9 cellular contexts compared by ENCODE assay signal in genomic region chr5:34854459-34855174, GRCh38. TPM values are rescaled to one million over a fixed set of nuclear protein-coding genes. Genes with fewer than 3 reads are reported as not detected.
DNase-seq lines count a peak whose midpoint lies in the region; ATAC-seq and TF ChIP-seq lines count a peak whose summit lies in the region.
"Had no signal": no experiment of that assay in that cellular context is flagged by ENCODE, and none has a peak within 500 bp of the region (broad histone marks: within the 10 kb centered on the region; RNA-seq: fewer than 3 reads in every experiment).

No MANE protein-coding gene starts in this region.

- H3K4me1 Mint-ChIP-seq in CD8-positive, alpha-beta memory T cell = no peaks in the 10 kb centered on the region
- H3K4me1 Mint-ChIP-seq: stimulated activated naive CD8-positive, alpha-beta T cell treated with anti-CD3 and anti-CD28 coated beads, Interleukin-15, amount 100 ng/mL, for 72 hours had no signal

- intact Hi-C loops in left ventricle myocardium inferior (cut with micrococcal nuclease) (no loop called here), esophagus squamous epithelium (cut with DNase I) (no loop called here)

- CTCF ChIA-PET in HEK293T (lab: Yijun Ruan, JAX) = interaction anchor here (0.6 kb wide), 1 partner anchor 43 kb away, joined by 3 read pairs; no protein-coding TSS in a partner anchor
- CTCF ChIA-PET in CD8-positive, alpha-beta memory T cell (lab: Charles Lee) = no interaction called here

- no peaks in the 10 kb centered on the region for H3K27me3 ChIP-seq in left ventricle myocardium inferior (ENCODE audit: low read depth)
- no peaks in the 10 kb centered on the region for H3K27me3 ChIP-seq in esophagus squamous epithelium
- no peaks in the 10 kb centered on the region for H3K27me3 ChIP-seq in CD8-positive, alpha-beta memory T cell (ENCODE audit: insufficient read depth, low read length, poor library complexity, severe bottlenecking)

- H3K27ac ChIP-seq in left ventricle myocardium inferior (replicated peaks) (no peak overlapping the region), esophagus squamous epithelium (no peak overlapping the region)
- no peak overlapping the region for H3K27ac ChIP-seq in CD8-positive, alpha-beta memory T cell (ENCODE audit: low read depth, low read length)

- peaks cover 5 to 11% of the 10 kb centered on the region in 2 donors for H3K27me3 Mint-ChIP-seq in CD8-positive, alpha-beta memory T cell
- H3K27me3 Mint-ChIP-seq: stimulated activated naive CD8-positive, alpha-beta T cell treated with anti-CD3 and anti-CD28 coated beads, Interleukin-15, amount 100 ng/mL, for 72 hours had no signal

- peak; percentile 98 for ATAC-seq in GM18502 (IDR thresholded peaks at IDR 0.05; ENCODE audit: poor library complexity, unreplicated experiment)
- ATAC-seq: stimulated activated naive CD8-positive, alpha-beta T cell treated with anti-CD3 and anti-CD28 coated beads, Interleukin-15, amount 100 ng/mL, for 72 hours had no signal

- H3K4me3 Mint-ChIP-seq in CD8-positive, alpha-beta memory T cell = no peak overlapping the region
- H3K4me3 Mint-ChIP-seq: stimulated activated naive CD8-positive, alpha-beta T cell treated with anti-CD3 and anti-CD28 coated beads, Interleukin-15, amount 100 ng/mL, for 72 hours had no signal

- TF ChIP-seq POLR2A in esophagus squamous epithelium (IDR thresholded peaks at IDR 0.05) = no peak

- no peaks in the 10 kb centered on the region for H3K9me3 Mint-ChIP-seq in CD8-positive, alpha-beta memory T cell

- no peak overlapping the region for H3K4me3 ChIP-seq in astrocyte of the spinal cord (ENCODE audit: low read depth, low read length)
- no peak overlapping the region for H3K4me3 ChIP-seq in left ventricle myocardium inferior
- no peak overlapping the region for H3K4me3 ChIP-seq in esophagus squamous epithelium
- H3K4me3 ChIP-seq in CD8-positive, alpha-beta memory T cell (ENCODE audit: low read length) = no peak overlapping the region

- H3K27ac Mint-ChIP-seq in CD8-positive, alpha-beta memory T cell = no peak overlapping the region

- in situ Hi-C loops in astrocyte of the spinal cord (cut with HindIII; ENCODE audit: low sequenced_read_pairs) = no loop called here

- no peaks in the 10 kb centered on the region for H3K9me3 ChIP-seq in left ventricle myocardium inferior (replicated peaks)
- H3K9me3 ChIP-seq in esophagus squamous epithelium = no peaks in the 10 kb centered on the region
- no peaks in the 10 kb centered on the region for H3K9me3 ChIP-seq in CD8-positive, alpha-beta memory T cell (ENCODE audit: low read length)

- H3K4me1 ChIP-seq in left ventricle myocardium inferior (no peaks in the 10 kb centered on the region), esophagus squamous epithelium (no peaks in the 10 kb centered on the region)
- H3K4me1 ChIP-seq in CD8-positive, alpha-beta memory T cell (ENCODE audit: insufficient read depth, low read length) = no peaks in the 10 kb centered on the region

- 48 to 73% methylated on average over 4 of the region's 4 CpGs for WGBS in esophagus squamous epithelium, 2 donors

- peak; percentile 27 for DNase-seq in HEK293T (ENCODE audit: extremely low spot score)
- DNase-seq in NCI-H1092 (lab: John Stamatoyannopoulos, UW) = peak; percentile 84
- peak; percentile 69 for DNase-seq in astrocyte of the spinal cord (ENCODE audit: low read depth, low spot score)
- no peak for DNase-seq in left ventricle myocardium inferior
- no peak for DNase-seq in esophagus squamous epithelium (lab: John Stamatoyannopoulos, UW)
- no peak for DNase-seq in CD8-positive, alpha-beta memory T cell
- DNase-seq in hypothalamus (lab: John Stamatoyannopoulos, UW) = no peak
- DNase-seq: stimulated activated naive CD8-positive, alpha-beta T cell treated with anti-CD3 and anti-CD28 coated beads, Interleukin-15, amount 100 ng/mL, for 72 hours had no signal

- POLR2A ChIA-PET in HEK293T (lab: Yijun Ruan, JAX) = interaction anchor here (1.2 kb wide), 1 partner anchor 9 kb away, joined by 5 read pairs; no protein-coding TSS in a partner anchor
- POLR2A ChIA-PET in CD8-positive, alpha-beta memory T cell (lab: Charles Lee) = no interaction called here

- no peak for TF ChIP-seq CTCF in astrocyte of the spinal cord (IDR thresholded peaks at IDR 0.05; ENCODE audit: low read depth, low read length)
- TF ChIP-seq CTCF in left ventricle myocardium inferior (IDR thresholded peaks at IDR 0.05; ENCODE audit: borderline replicate concordance) = no peak
- no peak for TF ChIP-seq CTCF in esophagus squamous epithelium (IDR thresholded peaks at IDR 0.05)

- H3K36me3 ChIP-seq in left ventricle myocardium inferior (no peaks in the 10 kb centered on the region), esophagus squamous epithelium (no peaks in the 10 kb centered on the region)
- H3K36me3 ChIP-seq in CD8-positive, alpha-beta memory T cell (ENCODE audit: insufficient read depth, low read length) = no peaks in the 10 kb centered on the region

- no peaks in the 10 kb centered on the region for H3K36me3 Mint-ChIP-seq in CD8-positive, alpha-beta memory T cell

TF ChIP-seq in HEK293T, 16 proteins besides CTCF, POLR2A, EP300 and RAD21:
- no peak for TF ChIP-seq TARDBP (IDR thresholded peaks at IDR 0.05)
- no peak for TF ChIP-seq HDGF (IDR thresholded peaks at IDR 0.05; ENCODE audit: borderline replicate concordance)
- no peak for TF ChIP-seq FOXK2 (IDR thresholded peaks at IDR 0.05)
- TF ChIP-seq CTBP1 (IDR thresholded peaks at IDR 0.05; ENCODE audit: borderline replicate concordance) = no peak
- TF ChIP-seq ELF4 (IDR thresholded peaks at IDR 0.05) = no peak
- no peak for TF ChIP-seq FOXM1 (IDR thresholded peaks at IDR 0.05; ENCODE audit: borderline replicate concordance)
- TF ChIP-seq ARNT (IDR thresholded peaks at IDR 0.05) = no peak
- no peak for TF ChIP-seq FOXA1 (IDR thresholded peaks at IDR 0.05)
- TF ChIP-seq ZNF384 (IDR thresholded peaks at IDR 0.05) = no peak
- TF ChIP-seq LEF1 (IDR thresholded peaks at IDR 0.05; ENCODE audit: borderline replicate concordance) = no peak
TF ChIP-seq in HEK293T: peak in this region for 0.

RNA-seq across cellular contexts. Expression of gene TTC23L, which starts 15.7 kb away (rescaled TPM):
- total RNA-seq in left ventricle myocardium inferior = not detected
- under 1 TPM in 2 of 4 donors, not detected in 2; 0.09 to 0.19 TPM for total RNA-seq in esophagus squamous epithelium
- total RNA-seq in CD8-positive, alpha-beta memory T cell = under 1 TPM; 0.24 to 0.63 TPM
- not detected for polyA plus RNA-seq in CD8-positive, alpha-beta memory T cell

Comparison
In these comparisons a context has a peak if more than half of its experiments do, and no peak if none do; other contexts are left out.
1. DNase-seq: peak in HEK293T (single experiment), NCI-H1092 (single experiment) and astrocyte of the spinal cord (single experiment); none in left ventricle myocardium inferior (single experiment), esophagus squamous epithelium (single experiment), CD8-positive, alpha-beta memory T cell (0 of 5) and hypothalamus (0 of 51).